Comparison of ENCODE assay signal across 8 cellular contexts in genomic region chr2:25878361-25879132, GRCh38. TPM values are rescaled to one million over a fixed set of nuclear protein-coding genes. Genes with fewer than 3 reads are reported as not detected.
DNase-seq lines count a peak whose midpoint lies in the region; ATAC-seq, FAIRE-seq and TF ChIP-seq lines count a peak whose summit lies in the region.

Gene ASXL2, minus strand, starts transcription at chr2:25878487. Its CDS starts 265 bp downstream, at chr2:25878222.

- H2AFZ ChIP-seq in HepG2 (ENCODE audit: low read length) = no peak within 1 kb of the TSS

- peak; percentile 58 for TF ChIP-seq RAD21 in HepG2 (CRISPR knock-in tag; IDR thresholded peaks at IDR 0.05)

- 1% methylated on average over 18 of the region's 56 CpGs for WGBS in HepG2 (ENCODE audit: low lambda C conversion rate)

- peaks cover 6 to 13% of the 10 kb centered on the region in 2 experiments; a peak in 3 of 5 replicates for H3K36me3 ChIP-seq in HepG2 (replicated peaks in 1 of 2; ENCODE audit: control insufficient read depth in 1 of 2, insufficient read depth in 2 of 2, low read length in 2 of 2)

- H3K27ac ChIP-seq in C4-2B = peak within 1 kb of the TSS; percentile 81
- peak within 1 kb of the TSS; percentile 88 for H3K27ac ChIP-seq in HepG2 (ENCODE audit: extremely low read length, insufficient read depth, low read length)

- no peaks in the 10 kb centered on the region for H3K9me3 ChIP-seq in HepG2 (ENCODE audit: low read length)

- TF ChIP-seq EP300 in HepG2 (IDR thresholded peaks at IDR 0.05; ENCODE audit: low read depth in 2 of 2, low read length in 2 of 2) (no peak), HepG2 (CRISPR knock-in tag; IDR thresholded peaks at IDR 0.05; ENCODE audit: borderline replicate concordance) (no peak)

- peaks cover 65% of the 10 kb centered on the region for H3K4me1 ChIP-seq in HepG2 (ENCODE audit: insufficient read depth, low read length)

- POLR2A ChIA-PET in HepG2 (lab: Yijun Ruan, JAX) = interaction anchor here (0.5 to 2.9 kb wide), 44 partner anchors 9 to 1215 kb away, joined by 3 to 45 read pairs (median 4); partner anchors contain the start of genes DTNB, HADHA, HADHB and RAB10

- CTCF ChIA-PET in HepG2 (lab: Yijun Ruan, JAX; ENCODE audit: low intra/inter-chr PET ratio, low total read pairs) = no interaction called here

- peak; percentile 95 to 96 for TF ChIP-seq POLR2A in HepG2 (IDR thresholded peaks at IDR 0.05; ENCODE audit: insufficient read depth in 1 of 2, low read depth in 2 of 2, low read length in 2 of 2)

- FAIRE-seq in HepG2 (lab: Jason Lieb, UNC) = peak; percentile 52

- TF ChIP-seq CTCF in C4-2B (conservative IDR thresholded peaks at IDR 0.05) (no peak), HepG2 (CRISPR knock-in tag; IDR thresholded peaks at IDR 0.05) (peak; percentile 45)

- H4K20me1 ChIP-seq in HepG2 (ENCODE audit: insufficient read depth, low read length) = peaks cover 18% of the 10 kb centered on the region

- peak within 1 kb of the TSS; percentile 96 for H3K9ac ChIP-seq in HepG2 (ENCODE audit: insufficient read depth, low read depth, low read length)

- no peaks in the 10 kb centered on the region; a peak in 1 of 5 replicates for H3K27me3 ChIP-seq in HepG2 (ENCODE audit: control insufficient read depth in 1 of 2, insufficient read depth in 2 of 2, low read length in 2 of 2)

- intact Hi-C loops in HepG2 (cut with micrococcal nuclease; ENCODE audit: unreplicated experiment) = no loop called here

- TSS peak; percentile 96 for BruUV-seq in HepG2 (replicated peaks; lab: Mats Ljungman, UMichigan)

- DNase-seq in NCI-H774 (lab: John Stamatoyannopoulos, UW) (peak; percentile 97), dermis blood vessel endothelial cell (peak; percentile 98), HepG2 (ENCODE audit: low spot score) (peak; percentile 97)
- peak; percentile 93 to 96 for DNase-seq in activated CD4-positive, alpha-beta T cell treated with anti-CD3 and anti-CD28 coated beads, Interleukin-2, amount 50 U/mL, for 4 hours
- DNase-seq in stimulated activated CD4-positive, alpha-beta T cell treated with anti-CD3 and anti-CD28 coated beads, Interleukin-4, amount 100 ng/mL, for 1 hour = peak; percentile 97

- peak within 1 kb of the TSS; percentile 94 for H3K4me2 ChIP-seq in HepG2 (ENCODE audit: low read depth, low read length)

- peaks cover 45% of the 10 kb centered on the region for H3K79me2 ChIP-seq in HepG2 (ENCODE audit: insufficient read depth, low read length)

- H3K4me3 ChIP-seq in HepG2 (replicated peaks in 1 of 3; ENCODE audit: insufficient read depth in 1 of 3, low read depth in 2 of 3, low read length in 3 of 3) = peak within 1 kb of the TSS; percentile 97 to 100 (median 99)

- in situ Hi-C loops in HepG2 (cut with HindIII; ENCODE audit: extremely low pct_ligation_motif_present, low pct_unique_long_range_greater_than_20kb) = no loop called here

- ATAC-seq in GM19395 (IDR thresholded peaks at IDR 0.05; ENCODE audit: unreplicated experiment) (peak; percentile 86), HG03565 (IDR thresholded peaks at IDR 0.05; ENCODE audit: unreplicated experiment) (peak; percentile 88), HepG2 (peak; percentile 92)

TF ChIP-seq in HepG2, 621 proteins besides CTCF, POLR2A, EP300 and RAD21 (continues in another document):
- TF ChIP-seq TFDP2 (CRISPR knock-in tag; IDR thresholded peaks at IDR 0.05) = peak; percentile 88
- 0 out of 2 replicates have a peak, but pooled peaks have one; percentile 60 for TF ChIP-seq ZNF367 (CRISPR knock-in tag; IDR thresholded peaks at IDR 0.05; ENCODE audit: borderline replicate concordance)
- TF ChIP-seq NR3C1 (CRISPR knock-in tag; IDR thresholded peaks at IDR 0.05) = no peak
- no peak for TF ChIP-seq DMTF1 (CRISPR knock-in tag; IDR thresholded peaks at IDR 0.05)
- TF ChIP-seq KLF6 (CRISPR knock-in tag; IDR thresholded peaks at IDR 0.05) = peak; percentile 93
- 0 out of 2 replicates have a peak, but pooled peaks have one; percentile 33 for TF ChIP-seq HIC2 (CRISPR knock-in tag; IDR thresholded peaks at IDR 0.05; ENCODE audit: low read depth)
- peak; percentile 17; the same call in 1 of the 2 replicates for TF ChIP-seq ZNF362 (CRISPR knock-in tag; IDR thresholded peaks at IDR 0.05; ENCODE audit: borderline replicate concordance)
- no peak for TF ChIP-seq MIXL1 (CRISPR knock-in tag; IDR thresholded peaks at IDR 0.05)

RNA-seq across cellular contexts. Expression of gene ASXL2, which starts in this region (rescaled TPM):
- total RNA-seq in dermis blood vessel endothelial cell (7.3 and 11.7 TPM in 2 replicates), HepG2 (2016; rRNA removed; fragmentation: Illumina TruSeq; extraction: Trizol) (12.1 and 20.6 TPM in 2 replicates)
- total RNA-seq in HepG2 (2016; cell fraction: cytosol; rRNA removed; fragmentation: Illumina TruSeq; extraction: Trizol; ENCODE audit: low read depth) = 10.5 and 13.0 TPM in 2 replicates
- 11.7 and 17.6 TPM in 2 replicates for total RNA-seq in HepG2 (2016; cell fraction: insoluble cytoplasmic fraction; rRNA removed; fragmentation: Illumina TruSeq; extraction: Trizol)
- total RNA-seq in HepG2 (2016; cell fraction: membrane; rRNA removed; fragmentation: Illumina TruSeq; extraction: Trizol) = 6.6 and 10.3 TPM in 2 replicates
- total RNA-seq in HepG2 (2016; cell fraction: nucleus; rRNA removed; fragmentation: Illumina TruSeq; extraction: Trizol) = 17.4 and 19.6 TPM in 2 replicates
- polyA plus RNA-seq in HepG2 (2011; rRNA removed) = 15.3 and 19.2 TPM in 2 replicates
- polyA plus RNA-seq in HepG2 (2011; cell fraction: cytosol; rRNA removed) = 9.0 and 11.6 TPM in 2 replicates
- polyA plus RNA-seq in HepG2 (2011; cell fraction: nucleus; rRNA removed) = 13.3 and 14.0 TPM in 2 replicates
- polyA plus RNA-seq in HepG2 (2012) = 14.6 and 15.3 TPM in 2 replicates
- polyA plus RNA-seq in HepG2 (2016; cell fraction: cytosol; fragmentation: Illumina TruSeq; extraction: Trizol; ENCODE audit: low read depth) = 0.40 and 0.42 TPM in 2 replicates
- polyA plus RNA-seq in HepG2 (2016; cell fraction: insoluble cytoplasmic fraction; fragmentation: Illumina TruSeq; extraction: Trizol; ENCODE audit: low read depth) = 12.3 and 15.6 TPM in 2 replicates
- 1.3 and 1.6 TPM in 2 replicates for polyA plus RNA-seq in HepG2 (2016; cell fraction: membrane; fragmentation: Illumina TruSeq; extraction: Trizol; ENCODE audit: low read depth)
- polyA plus RNA-seq in HepG2 (2016; cell fraction: nucleus; fragmentation: Illumina TruSeq; extraction: Trizol; ENCODE audit: insufficient read depth, low read depth) = 17.3 and 20.1 TPM in 2 replicates
- 21.4 and 25.2 TPM in 2 replicates for polyA minus RNA-seq in HepG2 (2011; rRNA and poly(A)+ RNA removed; ENCODE audit: low replicate concordance)
- polyA minus RNA-seq in HepG2 (2011; cell fraction: cytosol; rRNA and poly(A)+ RNA removed) = 22.2 and 26.1 TPM in 2 replicates
- polyA minus RNA-seq in HepG2 (2011; cell fraction: nucleus; rRNA and poly(A)+ RNA removed) = 39.1 and 42.6 TPM in 2 replicates

Comparison
In these comparisons a context has a peak if more than half of its experiments do, and no peak if none do; other contexts are left out.
1. Peak in every context shown above with its lines: DNase-seq, ATAC-seq, H3K4me3 ChIP-seq and H3K27ac ChIP-seq.